Comparison of ENCODE assay signal across 7 cellular contexts in the genomic region with DNA sequence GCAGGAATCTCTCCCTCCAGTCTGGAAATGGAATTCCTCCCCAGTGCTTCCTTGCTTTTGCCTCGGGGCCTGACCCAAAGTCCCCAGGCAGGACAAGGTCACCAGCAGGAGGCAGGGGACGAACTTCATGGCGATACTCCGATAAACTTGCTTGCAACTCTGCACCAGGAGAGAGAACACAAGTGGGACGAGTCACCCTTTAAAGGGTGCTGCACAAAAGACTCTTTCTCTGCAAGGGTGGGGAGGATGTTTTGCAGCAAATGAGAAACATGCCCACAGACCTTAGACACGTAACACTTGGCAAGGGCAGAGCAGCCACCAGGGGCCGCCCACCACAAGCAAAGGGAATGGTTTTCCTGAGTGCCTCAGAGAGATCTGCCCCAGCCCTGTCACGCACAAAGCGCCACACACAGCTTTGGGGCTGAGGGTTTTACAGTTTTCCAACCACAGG. TPM values are rescaled to one million over a fixed set of nuclear protein-coding genes. Genes with fewer than 3 reads are reported as not detected.
DNase-seq lines count a peak whose midpoint lies in the region; ATAC-seq, FAIRE-seq and TF ChIP-seq lines count a peak whose summit lies in the region.

A gene with protein sequence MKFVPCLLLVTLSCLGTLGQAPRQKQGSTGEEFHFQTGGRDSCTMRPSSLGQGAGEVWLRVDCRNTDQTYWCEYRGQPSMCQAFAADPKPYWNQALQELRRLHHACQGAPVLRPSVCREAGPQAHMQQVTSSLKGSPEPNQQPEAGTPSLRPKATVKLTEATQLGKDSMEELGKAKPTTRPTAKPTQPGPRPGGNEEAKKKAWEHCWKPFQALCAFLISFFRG (minus strand): TSS at position 175 of the 451 bp plus-strand sequence. CDS start 46 bp downstream, at position 129.

- no peak for TF ChIP-seq POLR2A in gastroesophageal sphincter (IDR thresholded peaks at IDR 0.05)

- DNase-seq in GM10248 (ENCODE audit: extremely low spot score): peak; percentile 28
- peak; percentile 69 for DNase-seq in NCI-H82 (lab: John Stamatoyannopoulos, UW)
- peak; percentile 64 for DNase-seq in activated T-cell treated with anti-CD3 and anti-CD28 coated beads, Interleukin-2, amount 50 U/mL, for 1 hour
- DNase-seq in small intestine: peak; percentile 29
- no peak for DNase-seq in NCI-H1436 (lab: John Stamatoyannopoulos, UW)

- H3K27ac ChIP-seq in HEK293 (ENCODE audit: extremely low read depth, low read depth, low read length) (no peak within 1 kb of the TSS), gastroesophageal sphincter (no peak within 1 kb of the TSS), small intestine (ENCODE audit: low read depth in 1 of 2, low read length in 1 of 2) (no peak within 1 kb of the TSS)

- H3K4me3 ChIP-seq in HEK293 (ENCODE audit: low read depth, low read length) (no peak within 1 kb of the TSS), gastroesophageal sphincter (no peak within 1 kb of the TSS), small intestine (ENCODE audit: low read depth in 1 of 2, low read length in 2 of 2) (no peak within 1 kb of the TSS)

- CTCF ChIA-PET in GM10248 (lab: Yijun Ruan, JAX) (interaction anchor here (0.7 to 2.6 kb wide), 4 partner anchors 9 to 302 kb away, joined by 3 to 10 read pairs (median 4); no protein-coding TSS in a partner anchor), HEK293 (lab: Yijun Ruan, JAX) (interaction anchor here (0.6 to 1.8 kb wide), 7 partner anchors 35 to 304 kb away, joined by 3 to 12 read pairs (median 4); no protein-coding TSS in a partner anchor)

- 31 to 67% methylated on average over 3 to 5 of the region's 9 CpGs for WGBS in gastroesophageal sphincter (ENCODE audit: low coverage in 1 of 2), 2 donors
- WGBS in small intestine, 3 donors: 13 to 43% (median 28%) methylated on average over 9 of the region's 9 CpGs

- TF ChIP-seq CTCF in GM10248 (IDR thresholded peaks at IDR 0.05; ENCODE audit: control extremely low read depth, extremely low read depth, low read depth, missing control alignments) (no peak), HEK293 (tag by site-specific recombination; IDR thresholded peaks at IDR 0.05) (no peak), gastroesophageal sphincter (IDR thresholded peaks at IDR 0.05) (peak in 1 of 4 experiments; percentile 50)

- H3K9me3 ChIP-seq in HEK293 (ENCODE audit: control insufficient read depth, insufficient read depth, low read depth, low read length): no peaks in the 10 kb centered on the region
- peaks cover 0 to 3% (median 0%) of the 10 kb centered on the region in 3 donors for H3K9me3 ChIP-seq in gastroesophageal sphincter
- no peaks in the 10 kb centered on the region for H3K9me3 ChIP-seq in small intestine (ENCODE audit: control insufficient read depth, low read depth)

- TF ChIP-seq EP300 in gastroesophageal sphincter (IDR thresholded peaks at IDR 0.05): no peak

- H3K27me3 ChIP-seq in gastroesophageal sphincter: no peaks in the 10 kb centered on the region
- H3K27me3 ChIP-seq in small intestine (ENCODE audit: control insufficient read depth in 2 of 2, insufficient read depth in 2 of 2, low read length in 2 of 2): no peaks in the 10 kb centered on the region

- POLR2A ChIA-PET in GM10248 (lab: Yijun Ruan, JAX) (no interaction called here), HEK293 (lab: Yijun Ruan, JAX) (no interaction called here)

- FAIRE-seq in small intestine (lab: Jason Lieb, UNC): no peak

- H3K4me1 ChIP-seq in HEK293 (ENCODE audit: control insufficient read depth, insufficient read depth, low read length): no peaks in the 10 kb centered on the region
- no peaks in the 10 kb centered on the region for H3K4me1 ChIP-seq in gastroesophageal sphincter
- H3K4me1 ChIP-seq in small intestine (ENCODE audit: control insufficient read depth in 2 of 2, insufficient read depth in 1 of 2, low read depth in 1 of 2, low read length in 1 of 2): no peaks in the 10 kb centered on the region

- ATAC-seq in gastroesophageal sphincter: peak; percentile 30

- no peaks in the 10 kb centered on the region for H3K36me3 ChIP-seq in HEK293 (ENCODE audit: control insufficient read depth in 2 of 2, insufficient read depth in 1 of 2, low read length in 2 of 2)
- H3K36me3 ChIP-seq in gastroesophageal sphincter: no peaks in the 10 kb centered on the region
- H3K36me3 ChIP-seq in small intestine (ENCODE audit: control insufficient read depth in 2 of 2, insufficient read depth in 2 of 2, low read length in 2 of 2): no peaks in the 10 kb centered on the region

TF ChIP-seq in HEK293, 187 proteins besides CTCF, POLR2A, EP300 and RAD21:
- no peak for TF ChIP-seq ZNF548 (tag by site-specific recombination; IDR thresholded peaks at IDR 0.05)
- TF ChIP-seq ZNF654 (tag by site-specific recombination; IDR thresholded peaks at IDR 0.05; ENCODE audit: low read depth): peak; percentile 12; the same call in 1 of the 2 replicates
TF ChIP-seq in HEK293: peak in this region for 1.

RNA-seq across cellular contexts. Expression of the gene that starts here (rescaled TPM):
- 1 to 10 TPM in 3 of 4 donors, under 1 TPM in 1; 0.62 to 5.2 (median 2.2) TPM for total RNA-seq in gastroesophageal sphincter
- polyA plus RNA-seq in small intestine: 1 to 10 TPM in 1 of 3 donors, not detected in 2; 3.8 TPM
